Comparison of ENCODE assay signal across 8 cellular contexts in the genomic region with DNA sequence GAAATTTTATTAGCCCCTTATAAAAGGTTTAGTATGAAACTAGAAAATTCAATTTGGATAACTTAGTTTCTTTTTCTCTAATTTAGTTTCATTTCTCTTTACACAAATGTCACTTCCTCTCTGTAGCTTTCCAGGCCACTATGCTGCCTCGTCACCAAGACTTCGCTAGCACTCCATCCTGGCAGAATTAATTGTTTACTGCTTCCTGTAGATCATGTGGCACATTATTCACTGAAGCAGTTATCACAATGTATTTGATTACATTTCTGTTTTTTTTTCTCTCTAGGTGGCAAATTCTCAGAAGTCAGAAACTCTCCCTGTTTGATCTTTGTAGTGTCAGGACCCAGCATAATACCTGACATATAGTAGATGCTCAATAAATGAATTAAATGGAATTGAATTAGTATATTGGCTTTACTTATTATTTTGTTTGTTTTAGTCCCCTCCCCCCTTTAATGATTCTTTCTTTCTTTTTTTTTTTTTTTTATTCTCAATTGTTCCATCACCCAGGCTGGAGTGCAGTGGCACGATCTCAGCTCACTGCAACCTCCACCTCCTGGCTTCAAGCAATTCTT. TPM values are rescaled to one million over a fixed set of nuclear protein-coding genes. Genes with fewer than 3 reads are reported as not detected.
DNase-seq lines count a peak whose midpoint lies in the region; ATAC-seq and TF ChIP-seq lines count a peak whose summit lies in the region.

No MANE protein-coding gene starts in this region.

- peak; percentile 88 for ATAC-seq in DND-41 (ENCODE audit: insufficient read depth, low read depth)
- ATAC-seq in GM21367 (IDR thresholded peaks at IDR 0.05; ENCODE audit: unreplicated experiment): peak; percentile 82
- ATAC-seq in HG03571 (IDR thresholded peaks at IDR 0.05; ENCODE audit: unreplicated experiment): peak; percentile 84
- ATAC-seq in activated CD8-positive, alpha-beta T cell treated with anti-CD3 and anti-CD28 coated beads, Interleukin-2, amount 10 ng/mL, durations not matched to agents 7 days and 5 days: peak; percentile 93

- H3K27ac Mint-ChIP-seq in activated CD8-positive, alpha-beta T cell treated with anti-CD3 and anti-CD28 coated beads, Interleukin-2, amount 10 ng/mL, durations not matched to agents 7 days and 5 days: peak overlapping the region; percentile 98
- peak overlapping the region; percentile 52 for H3K27ac Mint-ChIP-seq in osteocyte (ENCODE audit: unreplicated experiment)

- CTCF ChIA-PET in activated CD8-positive, alpha-beta T cell treated with anti-CD3 and anti-CD28 coated beads, Interleukin-2, amount 10 ng/mL, durations not matched to agents 7 days and 5 days (lab: Charles Lee): no interaction called here

- peaks cover 23% of the 10 kb centered on the region for H3K4me1 Mint-ChIP-seq in activated CD8-positive, alpha-beta T cell treated with anti-CD3 and anti-CD28 coated beads, Interleukin-2, amount 10 ng/mL, durations not matched to agents 7 days and 5 days (ENCODE audit: low read depth)
- peaks cover 4% of the 10 kb centered on the region for H3K4me1 Mint-ChIP-seq in osteocyte (ENCODE audit: unreplicated experiment)

- H3K27me3 Mint-ChIP-seq in activated CD8-positive, alpha-beta T cell treated with anti-CD3 and anti-CD28 coated beads, Interleukin-2, amount 10 ng/mL, durations not matched to agents 7 days and 5 days (ENCODE audit: low read depth): no peaks in the 10 kb centered on the region
- H3K27me3 Mint-ChIP-seq in osteocyte (ENCODE audit: unreplicated experiment): no peaks in the 10 kb centered on the region

- H3K4me2 ChIP-seq in DND-41 (ENCODE audit: insufficient read depth, low read length): peak overlapping the region; percentile 48

- peak overlapping the region; percentile 73 for H2AFZ ChIP-seq in DND-41 (ENCODE audit: low read depth, low read length)

- H3K4me3 ChIP-seq in DND-41 (ENCODE audit: low read depth in 1 of 2, low read length in 2 of 2): peak overlapping the region in 1 of 2 experiments; percentile 16; a peak in 1 of 4 replicates

- no peaks in the 10 kb centered on the region for H4K20me1 ChIP-seq in DND-41 (ENCODE audit: insufficient read depth, low read length)

- H3K36me3 ChIP-seq in DND-41 (ENCODE audit: insufficient read depth, low read length): no peaks in the 10 kb centered on the region

- DNase-seq in DND-41 (peak; percentile 41), osteocyte (ENCODE audit: extremely low spot score, unreplicated experiment) (no peak), hippocampal formation (lab: John Stamatoyannopoulos, UW) (no peak), DMS79 (lab: John Stamatoyannopoulos, UW) (no peak), NCI-H345 (lab: John Stamatoyannopoulos, UW) (no peak)
- peak; percentile 68 for DNase-seq in activated CD8-positive, alpha-beta T cell treated with anti-CD3 and anti-CD28 coated beads, Interleukin-2, amount 10 ng/mL, durations not matched to agents 7 days and 5 days

- H3K79me2 ChIP-seq in DND-41 (ENCODE audit: insufficient read depth, low read length): no peaks in the 10 kb centered on the region

- H3K36me3 Mint-ChIP-seq in activated CD8-positive, alpha-beta T cell treated with anti-CD3 and anti-CD28 coated beads, Interleukin-2, amount 10 ng/mL, durations not matched to agents 7 days and 5 days (ENCODE audit: low read depth): peaks cover 1% of the 10 kb centered on the region
- H3K36me3 Mint-ChIP-seq in osteocyte (ENCODE audit: unreplicated experiment): no peaks in the 10 kb centered on the region

- POLR2A ChIA-PET in activated CD8-positive, alpha-beta T cell treated with anti-CD3 and anti-CD28 coated beads, Interleukin-2, amount 10 ng/mL, durations not matched to agents 7 days and 5 days (lab: Charles Lee): interaction anchor here (1.9 kb wide), 1 partner anchor 10 kb away, joined by 27 read pairs; a partner anchor contains a TSS

- H3K9ac ChIP-seq in DND-41 (ENCODE audit: low read depth, low read length): peak overlapping the region; percentile 35; the same call in 1 of the 2 replicates

- H3K27ac ChIP-seq in DND-41 (ENCODE audit: low read length): peak overlapping the region; percentile 74

- no peaks in the 10 kb centered on the region for H3K9me3 ChIP-seq in DND-41 (ENCODE audit: insufficient read depth, low read length, severe bottlenecking)

- no peaks in the 10 kb centered on the region for H3K9me3 Mint-ChIP-seq in activated CD8-positive, alpha-beta T cell treated with anti-CD3 and anti-CD28 coated beads, Interleukin-2, amount 10 ng/mL, durations not matched to agents 7 days and 5 days (ENCODE audit: insufficient read depth)
- H3K9me3 Mint-ChIP-seq in osteocyte (ENCODE audit: unreplicated experiment): no peaks in the 10 kb centered on the region

- TF ChIP-seq CTCF in DND-41 (IDR thresholded peaks at IDR 0.05; ENCODE audit: borderline replicate concordance, extremely low read depth, low read length, poor library complexity, severe bottlenecking) (no peak), osteocyte (IDR thresholded peaks at IDR 0.05) (no peak)

- H3K27me3 ChIP-seq in DND-41 (ENCODE audit: insufficient read depth, low read length, poor library complexity): no peaks in the 10 kb centered on the region

- H3K4me3 Mint-ChIP-seq in activated CD8-positive, alpha-beta T cell treated with anti-CD3 and anti-CD28 coated beads, Interleukin-2, amount 10 ng/mL, durations not matched to agents 7 days and 5 days: peak overlapping the region; percentile 67
- H3K4me3 Mint-ChIP-seq in osteocyte (ENCODE audit: unreplicated experiment): no peak overlapping the region

- H3K4me1 ChIP-seq in DND-41 (ENCODE audit: insufficient read depth, low read length): peaks cover 17% of the 10 kb centered on the region

RNA-seq across cellular contexts. Expression of a gene that starts 9.3 kb away (rescaled TPM):
- 10 to 100 TPM; 83.4 to 87.5 TPM for total RNA-seq in activated CD8-positive, alpha-beta T cell treated with anti-CD3 and anti-CD28 coated beads, Interleukin-2, amount 10 ng/mL, durations not matched to agents 7 days and 5 days
- total RNA-seq in osteocyte: 216 and 234 TPM in 2 replicates

RNA-seq across cellular contexts. Expression of a gene that starts 30.6 kb away (rescaled TPM):
- 10 to 100 TPM; 23.5 to 29.0 TPM for total RNA-seq in activated CD8-positive, alpha-beta T cell treated with anti-CD3 and anti-CD28 coated beads, Interleukin-2, amount 10 ng/mL, durations not matched to agents 7 days and 5 days
- 53.8 and 57.9 TPM in 2 replicates for total RNA-seq in osteocyte

Comparison
In these comparisons a context has a peak if more than half of its experiments do, and no peak if none do; other contexts are left out.
1. DNase-seq: peak in DND-41 (single experiment) and activated CD8-positive, alpha-beta T cell treated with anti-CD3 and anti-CD28 coated beads, Interleukin-2, amount 10 ng/mL, durations not matched to agents 7 days and 5 days (single experiment); none in osteocyte (single experiment), hippocampal formation (0 of 2), DMS79 (single experiment) and NCI-H345 (single experiment).
2. Peak in every context shown above with its lines, with median percentiles within 50 percentile points of each other: ATAC-seq.